In genomic region chr5:145921211-145921610, GRCh38 we compare ENCODE assay signal across 21 cellular contexts. TPM values are rescaled to one million over a fixed set of nuclear protein-coding genes. Genes with fewer than 3 reads are reported as not detected.
A peak's percentile ranks its signal among the peaks of the same experiment; 100 is the strongest.
DNase-seq lines count a peak whose midpoint lies in the region; ATAC-seq, FAIRE-seq and TF ChIP-seq lines count a peak whose summit lies in the region.
"Had no signal": no experiment of that assay in that cellular context is flagged by ENCODE, and none has a peak within 500 bp of the region (broad histone marks: within the 10 kb centered on the region; RNA-seq: fewer than 3 reads in every experiment).

No MANE protein-coding gene starts in this region.

- in situ Hi-C loops in mammary epithelial cell (cut with MboI; ENCODE audit: low sequenced_read_pairs in 2 of 2): no loop called here

- CTCF ChIA-PET in mammary epithelial cell (lab: Charles Lee; ENCODE audit: low non-redundant PET): no interaction called here

- no peak overlapping the region for H2AFZ ChIP-seq in mammary epithelial cell (ENCODE audit: low read depth, low read length)
- H2AFZ ChIP-seq in keratinocyte (ENCODE audit: control insufficient read depth, low read length): no peak overlapping the region

- H4K20me1 ChIP-seq in mammary epithelial cell (ENCODE audit: insufficient read depth, low read length): no peaks in the 10 kb centered on the region
- H4K20me1 ChIP-seq in keratinocyte (ENCODE audit: control insufficient read depth, extremely low read depth, insufficient read depth, low read length): no peaks in the 10 kb centered on the region

- H3K27me3 ChIP-seq in mammary epithelial cell (ENCODE audit: insufficient read depth, low read length): no peaks in the 10 kb centered on the region
- no peaks in the 10 kb centered on the region for H3K27me3 ChIP-seq in keratinocyte (ENCODE audit: control insufficient read depth, extremely low read depth, insufficient read depth, low read length)
- H3K27me3 ChIP-seq: SJSA1 had no signal

- H3K79me2 ChIP-seq in mammary epithelial cell (ENCODE audit: insufficient read depth, low read length) (no peaks in the 10 kb centered on the region), keratinocyte (ENCODE audit: control insufficient read depth, insufficient read depth, low read length) (no peaks in the 10 kb centered on the region)

- FAIRE-seq in keratinocyte (lab: Jason Lieb, UNC): peak; percentile 100
- FAIRE-seq: H54, K562 had no signal

- dilution Hi-C loops in mammary epithelial cell (cut with HindIII; ENCODE audit: low sequenced_read_pairs) (no loop called here), keratinocyte (cut with MboI; ENCODE audit: extremely low pct_ligation_motif_present, low sequenced_read_pairs) (no loop called here)

- peak; percentile 89 for DNase-seq in ELR (ENCODE audit: low read depth)
- peak; percentile 81 for DNase-seq in NCI-H226
- DNase-seq in mammary epithelial cell: peak; percentile 98
- DNase-seq in keratinocyte (ENCODE audit: low read depth, low spot score): peak; percentile 85
- DNase-seq in posterior vena cava (ENCODE audit: low spot score): no peak
- no peak for DNase-seq in NCI-H2081 (lab: John Stamatoyannopoulos, UW)
- no peak for DNase-seq in NCI-H2107 treated with DMSO at 0.1 percent for 48 hours (lab: John Stamatoyannopoulos, UW; ENCODE audit: unreplicated experiment)
- DNase-seq: AML-193, Calu3, DMS79, NCI-H1092, NCI-H2107, NCI-H82, RPMI8226, SW 1271 had no signal

- H3K36me3 ChIP-seq in mammary epithelial cell (ENCODE audit: insufficient read depth, low read length) (no peaks in the 10 kb centered on the region), keratinocyte (ENCODE audit: control insufficient read depth in 2 of 2, extremely low read depth in 1 of 2, insufficient read depth in 2 of 2, low read length in 2 of 2) (no peaks in the 10 kb centered on the region)
- H3K36me3 ChIP-seq: SJSA1 had no signal

- H3K27ac ChIP-seq in mammary epithelial cell (ENCODE audit: insufficient read depth, low read depth, low read length) (peak overlapping the region; percentile 77), keratinocyte (ENCODE audit: control insufficient read depth, insufficient read depth, low read length) (peak overlapping the region; percentile 90)
- H3K27ac ChIP-seq: SJSA1 had no signal

- intact Hi-C loops in mammary epithelial cell (cut with micrococcal nuclease) (loop anchor here (1.0 to 5.0 kb wide), 3 partner anchors 16 to 121 kb away; partner anchors contain the start of genes PRELID2 and SH3RF2), posterior vena cava (cut with DNase I) (loop anchor here in 1 of 2 donors (5.0 kb wide), 1 partner anchor 1014 kb away; no protein-coding TSS in a partner anchor)

- 0% methylated on average over 2 of the region's 2 CpGs for WGBS in mammary epithelial cell (ENCODE audit: low coverage, missing lambda C conversion rate)

- no peaks in the 10 kb centered on the region for H3K9me1 ChIP-seq in keratinocyte (ENCODE audit: control insufficient read depth, extremely low read depth, insufficient read depth, low read length)

- peak overlapping the region; percentile 21 for H3K4me2 ChIP-seq in mammary epithelial cell (ENCODE audit: insufficient read depth, low read depth, low read length)
- peak overlapping the region; percentile 58 for H3K4me2 ChIP-seq in keratinocyte (ENCODE audit: control insufficient read depth, extremely low read depth, insufficient read depth, low read depth, low read length)

- H3K9me3 ChIP-seq in mammary epithelial cell (replicated peaks; ENCODE audit: insufficient read depth, low read length) (no peaks in the 10 kb centered on the region), keratinocyte (ENCODE audit: control insufficient read depth, low read depth, low read length) (no peaks in the 10 kb centered on the region)

- peak overlapping the region; percentile 9 for H3K9ac ChIP-seq in mammary epithelial cell (ENCODE audit: insufficient read depth, low read length)
- H3K9ac ChIP-seq in keratinocyte (ENCODE audit: control insufficient read depth, extremely low read depth, insufficient read depth, low read length): peak overlapping the region; percentile 56

- H3K4me1 ChIP-seq in mammary epithelial cell (ENCODE audit: insufficient read depth, low read length): peaks cover 53% of the 10 kb centered on the region
- peaks cover 50% of the 10 kb centered on the region for H3K4me1 ChIP-seq in keratinocyte (ENCODE audit: control insufficient read depth, extremely low read depth, insufficient read depth, low read length)

- no peak for ATAC-seq in HG03025 (IDR thresholded peaks at IDR 0.05; ENCODE audit: low FRiP score, unreplicated experiment)
- ATAC-seq: K562 had no signal

- H3K4me3 ChIP-seq in mammary epithelial cell (replicated peaks in 1 of 3; ENCODE audit: insufficient read depth in 1 of 3, low read depth in 2 of 3, low read length in 3 of 3) (no peak overlapping the region), keratinocyte (ENCODE audit: control insufficient read depth in 2 of 3, extremely low read depth in 1 of 3, insufficient read depth in 2 of 3, low read depth in 1 of 3, low read length in 3 of 3) (no peak overlapping the region)
- H3K4me3 ChIP-seq: K562, SJSA1 had no signal

- no peak for TF ChIP-seq CTCF in mammary epithelial cell (conservative IDR thresholded peaks at IDR 0.05 in 1 of 2, IDR thresholded peaks at IDR 0.05 in 1 of 2; ENCODE audit: extremely low read depth in 1 of 2, insufficient read depth in 1 of 2, low read depth in 1 of 2, low read length in 2 of 2)
- no peak for TF ChIP-seq CTCF in keratinocyte (optimal IDR thresholded peaks at IDR 0.05 in 1 of 3, IDR thresholded peaks at IDR 0.05 in 1 of 3, conservative IDR thresholded peaks at IDR 0.05 in 1 of 3; ENCODE audit: extremely low read depth in 1 of 3, insufficient read depth in 2 of 3, low read length in 3 of 3)

- no TSS peak for BruUV-seq in mammary epithelial cell (replicated peaks; lab: Mats Ljungman, UMichigan)

RNA-seq across cellular contexts. Expression of gene SH3RF2, which starts 15.2 kb away (rescaled TPM):
- total RNA-seq in mammary epithelial cell: 10 to 100 TPM; 57.3 to 76.1 TPM
- polyA plus RNA-seq in mammary epithelial cell: 27.3 TPM
- 44.5 TPM for polyA minus RNA-seq in mammary epithelial cell
- 43.7 to 50.4 TPM (median 47.2 TPM) in 3 replicates for polyA plus RNA-seq in keratinocyte
- 10.4 TPM for polyA plus RNA-seq in keratinocyte (2011; ENCODE audit: low read depth)
- polyA plus RNA-seq in keratinocyte (2011; cell fraction: cytosol; rRNA removed): 39.3 and 43.7 TPM in 2 replicates
- polyA plus RNA-seq in keratinocyte (2011; cell fraction: nucleus; rRNA removed): 125 and 148 TPM in 2 replicates
- polyA plus RNA-seq in keratinocyte (2012; ENCODE audit: low replicate concordance): 29.9 and 39.2 TPM in 2 replicates
- polyA minus RNA-seq in keratinocyte: 78.3 to 85.8 TPM (median 84.7 TPM) in 3 replicates
- polyA minus RNA-seq in keratinocyte (2011; cell fraction: cytosol; rRNA and poly(A)+ RNA removed): 50.3 TPM
- 58.7 and 102 TPM in 2 replicates for polyA minus RNA-seq in keratinocyte (2011; cell fraction: nucleus; rRNA and poly(A)+ RNA removed)
- total RNA-seq in posterior vena cava: 1 to 10 TPM; 2.1 to 4.5 TPM
- total RNA-seq: K562 had no signal

RNA-seq across cellular contexts. Expression of gene GRXCR2, which starts 48.4 kb away (rescaled TPM):
- total RNA-seq in mammary epithelial cell (not detected), posterior vena cava (not detected)
- polyA plus RNA-seq in mammary epithelial cell (not detected), keratinocyte (0.03 to 0.05 TPM in 2 of 3 replicates, not detected in the other)
- polyA minus RNA-seq in mammary epithelial cell (not detected), keratinocyte (not detected in 3 replicates)
- polyA plus RNA-seq in keratinocyte (2011; ENCODE audit: low read depth): 0.17 TPM
- polyA plus RNA-seq in keratinocyte (2011; cell fraction: cytosol; rRNA removed): 0.06 TPM in 2 replicates
- 0.25 TPM in 1 of 2 replicates, not detected in the other for polyA plus RNA-seq in keratinocyte (2011; cell fraction: nucleus; rRNA removed)
- not detected in 2 replicates for polyA plus RNA-seq in keratinocyte (2012; ENCODE audit: low replicate concordance)
- polyA minus RNA-seq in keratinocyte (2011; cell fraction: cytosol; rRNA and poly(A)+ RNA removed): not detected
- not detected in 2 replicates for polyA minus RNA-seq in keratinocyte (2011; cell fraction: nucleus; rRNA and poly(A)+ RNA removed)
- total RNA-seq: A673, Calu3, K562, NCI-H460 had no signal
- polyA plus RNA-seq: K562 had no signal

Comparison
In these comparisons a context has a peak if more than half of its experiments do, and no peak if none do; other contexts are left out.
1. DNase-seq: peak in ELR (single experiment), NCI-H226 (single experiment), mammary epithelial cell (single experiment) and keratinocyte (single experiment); none in posterior vena cava (single experiment), NCI-H2081 (0 of 2) and NCI-H2107 treated with DMSO at 0.1 percent for 48 hours (single experiment).
2. RNA of gene SH3RF2, which starts 15.2 kb away (total RNA-seq): 57.3 to 76.1 TPM in mammary epithelial cell; 2.1 to 4.5 TPM in posterior vena cava; every median in the first group is over 10 times any median in the second.